ENCODE assay signal across 1 cellular context in genomic region chr7:2154121-2154520, GRCh38.
TF ChIP-seq lines count a peak whose summit lies in the region.

No MANE protein-coding gene starts in this region.

TF ChIP-seq in K562, 482 proteins besides CTCF, POLR2A, EP300 and RAD21 (continued from another document):
- TF ChIP-seq SRSF3 (IDR thresholded peaks at IDR 0.05; ENCODE audit: insufficient read depth, low read length) (no peak), SMAD1 (IDR thresholded peaks at IDR 0.05; ENCODE audit: low read depth, low read length, partially characterized antibody) (no peak)
